Comparison of ENCODE assay signal across 8 cellular contexts in the genomic region with DNA sequence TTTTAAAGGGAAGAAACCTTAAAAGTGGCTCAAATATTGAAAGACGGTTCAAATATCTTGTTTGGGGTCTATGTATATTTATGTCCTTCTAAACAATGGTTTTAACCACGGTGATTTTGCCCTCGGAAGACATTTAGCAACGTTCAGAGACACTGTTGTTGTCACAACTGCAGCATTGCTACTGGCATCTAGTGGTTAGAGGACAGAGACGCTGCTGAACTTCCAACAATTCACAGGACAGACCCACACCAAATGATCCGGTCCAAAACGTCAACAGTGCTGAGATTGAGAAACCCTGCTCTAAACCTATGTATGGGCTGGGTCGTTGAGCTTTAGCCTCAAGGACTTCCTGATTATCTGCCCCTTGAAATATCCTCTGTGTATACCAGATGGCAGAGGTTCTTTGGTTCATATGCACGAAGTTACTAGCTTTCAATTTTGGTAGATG. TPM values are rescaled to one million over a fixed set of nuclear protein-coding genes. Genes with fewer than 3 reads are reported as not detected.
A peak's percentile ranks its signal among the peaks of the same experiment; 100 is the strongest.
DNase-seq lines count a peak whose midpoint lies in the region; ATAC-seq and TF ChIP-seq lines count a peak whose summit lies in the region.

No MANE protein-coding gene starts in this region.

- peak overlapping the region; percentile 83 for H3K4me3 ChIP-seq in endocrine pancreas (ENCODE audit: control insufficient read depth, insufficient read depth, low read length)
- peak overlapping the region; percentile 23 for H3K4me3 ChIP-seq in mucosa of stomach (ENCODE audit: low read length)

- peaks cover 29% of the 10 kb centered on the region for H3K36me3 Mint-ChIP-seq in T-cell

- H3K36me3 ChIP-seq in endocrine pancreas (ENCODE audit: control insufficient read depth, insufficient read depth, low read length) (peaks cover 5% of the 10 kb centered on the region), mucosa of stomach (ENCODE audit: control insufficient read depth, insufficient read depth, low read length) (no peaks in the 10 kb centered on the region)

- peak overlapping the region; percentile 90 to 97 (median 93) for H3K4me3 Mint-ChIP-seq in T-cell

- H3K4me1 ChIP-seq in endocrine pancreas (ENCODE audit: control insufficient read depth, insufficient read depth, low read length) (no peaks in the 10 kb centered on the region), mucosa of stomach (ENCODE audit: control insufficient read depth, insufficient read depth, low read length) (peaks cover 9% of the 10 kb centered on the region)

- no peaks in the 10 kb centered on the region for H3K27me3 ChIP-seq in endocrine pancreas (ENCODE audit: control insufficient read depth, insufficient read depth, low read length)
- H3K27me3 ChIP-seq in mucosa of stomach (ENCODE audit: control insufficient read depth, insufficient read depth, low read length): no peaks in the 10 kb centered on the region

- POLR2A ChIA-PET in HEK293T (lab: Yijun Ruan, JAX) (interaction anchor here (0.7 to 1.8 kb wide), 6 partner anchors 11 to 458 kb away, joined by 3 to 7 read pairs (median 3); no protein-coding TSS in a partner anchor), T-cell (lab: Charles Lee) (interaction anchor here in 1 of 2 donors (0.6 to 0.7 kb wide), 4 partner anchors 42 to 606 kb away, joined by 3 to 5 read pairs (median 4); no protein-coding TSS in a partner anchor)

- CTCF ChIA-PET in HEK293T (lab: Yijun Ruan, JAX): interaction anchor here (0.6 to 1.1 kb wide), 9 partner anchors 11 to 669 kb away, joined by 3 to 6 read pairs (median 3); no protein-coding TSS in a partner anchor
- CTCF ChIA-PET in T-cell (lab: Charles Lee): interaction anchor here (0.5 to 1.5 kb wide), 7 partner anchors 9 to 792 kb away, joined by 3 to 10 read pairs (median 5); no protein-coding TSS in a partner anchor

- ATAC-seq in T-cell (replicated peaks in 1 of 4) (peak in 3 of 4 experiments; percentile 16 to 27 (median 18)), HG02938 (IDR thresholded peaks at IDR 0.05; ENCODE audit: unreplicated experiment) (no peak)

- no peaks in the 10 kb centered on the region for H3K27me3 Mint-ChIP-seq in T-cell

- peak overlapping the region; percentile 53 to 81 for H3K27ac Mint-ChIP-seq in T-cell

- H3K4me1 Mint-ChIP-seq in T-cell: peaks cover 32 to 50% (median 32%) of the 10 kb centered on the region in 3 donors

- H3K9me3 ChIP-seq in endocrine pancreas (ENCODE audit: control insufficient read depth, low read length) (no peaks in the 10 kb centered on the region), mucosa of stomach (ENCODE audit: control insufficient read depth, low read length) (no peaks in the 10 kb centered on the region)

- DNase-seq in NCI-H1105 treated with DMSO at 0.1 percent for 48 hours (lab: John Stamatoyannopoulos, UW): peak; percentile 27
- no peak for DNase-seq in NCI-H1105 (lab: John Stamatoyannopoulos, UW)
- peak; percentile 33 for DNase-seq in HEK293T (ENCODE audit: extremely low spot score)
- DNase-seq in T-cell: peak in 10 of 34 experiments; percentile 4 to 18 (median 10)
- no peak for DNase-seq in stimulated activated CD8-positive, alpha-beta memory T cell treated with anti-CD3 and anti-CD28 coated beads, Interleukin-4, amount 100 ng/mL, for 48 hours

- H3K9me3 Mint-ChIP-seq in T-cell: no peaks in the 10 kb centered on the region

- H3K9ac ChIP-seq in endocrine pancreas (ENCODE audit: control insufficient read depth, insufficient read depth, low read length): peak overlapping the region; percentile 78
- peak overlapping the region; percentile 43 for H3K9ac ChIP-seq in mucosa of stomach (ENCODE audit: low read length)

TF ChIP-seq in HEK293T, 16 proteins besides CTCF, POLR2A, EP300 and RAD21:
- TF ChIP-seq L3MBTL2 (conservative IDR thresholded peaks at IDR 0.05): no peak
- no peak for TF ChIP-seq CTBP1 (IDR thresholded peaks at IDR 0.05; ENCODE audit: borderline replicate concordance)
- TF ChIP-seq ARNT (IDR thresholded peaks at IDR 0.05): no peak
- no peak for TF ChIP-seq TARDBP (IDR thresholded peaks at IDR 0.05)

RNA-seq across cellular contexts. Expression of a gene that starts 1.7 kb away (rescaled TPM):
- 10 to 100 TPM; 15.4 to 33.7 (median 28.3) TPM for total RNA-seq in T-cell

RNA-seq across cellular contexts. Expression of a gene that starts 15.2 kb away (rescaled TPM):
- total RNA-seq in T-cell: not detected

RNA-seq across cellular contexts. Expression of a gene that starts 49.7 kb away (rescaled TPM):
- 10 to 100 TPM in 3 of 5 donors, 1 to 10 TPM in 2; 3.8 to 14.9 (median 10.3) TPM for total RNA-seq in T-cell

Comparison
In these comparisons a context has a peak if more than half of its experiments do, and no peak if none do; other contexts are left out.
1. DNase-seq: peak in NCI-H1105 treated with DMSO at 0.1 percent for 48 hours (single experiment) and HEK293T (single experiment); none in NCI-H1105 (single experiment) and stimulated activated CD8-positive, alpha-beta memory T cell treated with anti-CD3 and anti-CD28 coated beads, Interleukin-4, amount 100 ng/mL, for 48 hours (single experiment).